Comparison of ENCODE assay signal across 22 cellular contexts in the genomic region with DNA sequence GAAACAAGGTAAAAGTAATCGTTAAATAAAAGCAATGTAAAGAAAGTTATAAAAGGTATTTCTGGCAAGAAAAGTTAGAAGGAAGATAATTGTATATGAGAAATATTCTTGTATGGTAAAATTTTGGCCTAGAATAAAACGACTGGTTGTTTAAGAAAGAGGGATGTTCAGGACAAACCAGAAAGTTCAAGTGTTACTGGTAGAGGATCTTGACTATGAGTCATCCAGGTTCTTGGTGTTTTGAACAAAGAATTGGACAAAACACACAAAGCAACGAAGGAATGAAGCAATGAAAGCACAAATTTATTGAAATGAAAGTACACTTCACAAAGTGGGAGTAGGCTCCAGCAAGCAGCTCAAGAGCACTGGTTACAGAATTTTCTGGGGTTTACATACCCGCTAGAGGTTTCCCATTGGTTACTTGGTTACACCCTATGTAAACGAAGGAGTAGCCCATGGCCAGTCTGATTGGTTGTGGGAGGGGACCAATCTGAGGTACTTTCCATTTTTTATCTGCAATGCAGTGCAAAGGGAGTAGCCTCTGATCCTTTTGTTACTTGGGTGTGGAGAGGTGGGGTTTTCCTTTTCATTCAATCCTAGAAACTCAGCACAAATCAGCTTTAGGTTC. TPM values are rescaled to one million over a fixed set of nuclear protein-coding genes. Genes with fewer than 3 reads are reported as not detected.
A peak's percentile ranks its signal among the peaks of the same experiment; 100 is the strongest.
DNase-seq lines count a peak whose midpoint lies in the region; ATAC-seq, FAIRE-seq and TF ChIP-seq lines count a peak whose summit lies in the region.
"Had no signal": no experiment of that assay in that cellular context is flagged by ENCODE, and none has a peak within 500 bp of the region (broad histone marks: within the 10 kb centered on the region; RNA-seq: fewer than 3 reads in every experiment).

No MANE protein-coding gene starts in this region.

- WGBS in A549 (ENCODE audit: missing lambda C conversion rate), result 83% methylated on average over 5 of the region's 5 CpGs

- intact Hi-C loops in left colon (cut with DNase I, micrococcal nuclease) (no loop called here), A673 (cut with micrococcal nuclease; ENCODE audit: unreplicated experiment) (no loop called here)

- POLR2A ChIA-PET in A549 (lab: Yijun Ruan, JAX) (no interaction called here), A673 (lab: Charles Lee; ENCODE audit: low non-redundant PET) (no interaction called here)

- H3K9me3 ChIP-seq in A549 (peaks cover 21% of the 10 kb centered on the region; the same call in 1 of the 3 replicates), A673 (ENCODE audit: low read depth, low read length, poor library complexity, severe bottlenecking) (peaks cover 11% of the 10 kb centered on the region)

- H3K36me3 ChIP-seq in A673 (ENCODE audit: insufficient read depth, low read length, poor library complexity, severe bottlenecking), result no peaks in the 10 kb centered on the region

- TF ChIP-seq CTCF in A549 (IDR thresholded peaks at IDR 0.05), result no peak
- no peak for TF ChIP-seq CTCF in choroid plexus epithelial cell (conservative IDR thresholded peaks at IDR 0.05; ENCODE audit: low read depth, low read length)
- TF ChIP-seq CTCF in A673 (conservative IDR thresholded peaks at IDR 0.05; ENCODE audit: low read depth, low read length), result no peak

- FAIRE-seq in A549 (lab: Jason Lieb, UNC), result no peak
- FAIRE-seq: D721Med had no signal

- ATAC-seq in A549 (no peak), left colon (peak; percentile 40), HG03342 (IDR thresholded peaks at IDR 0.05; ENCODE audit: unreplicated experiment) (no peak)

- DNase-seq in A549 (ENCODE audit: low read depth in 1 of 2, low spot score in 1 of 2) (no peak), HT-29 (ENCODE audit: low spot score) (peak; percentile 28), choroid plexus epithelial cell (ENCODE audit: low read depth) (peak; percentile 42), left colon (no peak), COLO668 (lab: John Stamatoyannopoulos, UW; ENCODE audit: unreplicated experiment) (no peak), A673 (ENCODE audit: low spot score) (no peak), Ammon's horn (ENCODE audit: low spot score) (no peak)
- DNase-seq: C1 segment of cervical spinal cord; CD8-positive, alpha-beta memory T cell; GDM1; H7; HFFc6; Kasumi-1; MM.1S; NCI-H1105 treated with DMSO at 0.1 percent for 48 hours; NCI-H1694; NCI-H2081 treated with DMSO at 0.1 percent for 48 hours; NCI-H510A treated with DMSO at 0.1 percent for 48 hours; SIG-M5 had no signal

- no peak overlapping the region for H3K4me3 ChIP-seq in A549
- no peak overlapping the region for H3K4me3 ChIP-seq in choroid plexus epithelial cell (ENCODE audit: low read depth, low read length)
- H3K4me3 ChIP-seq in A673 (ENCODE audit: low read depth, low read length, poor library complexity, severe bottlenecking), result no peak overlapping the region

- no peak for TF ChIP-seq RAD21 in A549 (conservative IDR thresholded peaks at IDR 0.05 in 1 of 2, IDR thresholded peaks at IDR 0.05 in 1 of 2)

- no peak overlapping the region for H3K4me2 ChIP-seq in A549

- no peaks in the 10 kb centered on the region for H3K27me3 ChIP-seq in A673 (replicated peaks; ENCODE audit: insufficient read depth, low read depth, low read length, poor library complexity)

- no peak for TF ChIP-seq EP300 in A549 (IDR thresholded peaks at IDR 0.05)

- H3K27ac ChIP-seq in A549 (no peak overlapping the region), A673 (ENCODE audit: low read depth, low read length, poor library complexity, severe bottlenecking) (no peak overlapping the region)
- H3K27ac ChIP-seq: RWPE1 had no signal

- BruUV-seq in A673 (replicated peaks; lab: Mats Ljungman, UMichigan), result no TSS peak

- TF ChIP-seq POLR2A in A549 (IDR thresholded peaks at IDR 0.05; ENCODE audit: low read length), result no peak

- CTCF ChIA-PET in A549 (lab: Yijun Ruan, JAX), result interaction anchor here (2.3 kb wide), 1 partner anchor 8 kb away, joined by 16 read pairs; no protein-coding TSS in a partner anchor
- CTCF ChIA-PET in A673 (lab: Charles Lee), result no interaction called here

- H3K4me1 ChIP-seq in A549 (no peaks in the 10 kb centered on the region), A673 (ENCODE audit: insufficient read depth, low read length, poor library complexity, severe bottlenecking) (no peaks in the 10 kb centered on the region)

TF ChIP-seq in A549, 52 proteins besides CTCF, POLR2A, EP300 and RAD21:
- TF ChIP-seq EHMT2 (IDR thresholded peaks at IDR 0.05; ENCODE audit: low read depth) (no peak), FOSL2 (IDR thresholded peaks at IDR 0.05) (no peak), FOSL2 (CRISPR knock-in tag; IDR thresholded peaks at IDR 0.05) (peak; percentile 12; the same call in 1 of the 2 replicates)
TF ChIP-seq in A549: peak in this region for 1.

RNA-seq across cellular contexts. Expression of gene GARS1, which starts 22.4 kb away (rescaled TPM):
- polyA plus RNA-seq in A549 (2011; rRNA removed) (608 and 654 TPM in 2 replicates), A549 (2017; fragmentation: RNase III; extraction: RNeasy Plus Mini Kit Qiagen cat#74134 plus additional on column Dnase treatment) (134 to 159 TPM (median 140 TPM) in 3 replicates)
- 291 and 297 TPM in 2 replicates for polyA plus RNA-seq in A549 (2012; cell fraction: cytosol; rRNA removed)
- 219 and 296 TPM in 2 replicates for polyA plus RNA-seq in A549 (2012; cell fraction: nucleus; rRNA removed)
- 724 and 778 TPM in 2 replicates for polyA minus RNA-seq in A549 (2011; rRNA and poly(A)+ RNA removed)
- 140 and 145 TPM in 2 replicates for total RNA-seq in HT-29 (2014; rRNA removed; shearing (Covaris generic))
- total RNA-seq in left colon (100 to 1,000 TPM in 1 of 2 donors, 10 to 100 TPM in 1; 57.8 to 104 TPM), A673 (2021) (294 and 337 TPM in 2 replicates)

Comparison
In these comparisons a context has a peak if more than half of its experiments do, and no peak if none do; other contexts are left out.
1. DNase-seq: peak in HT-29 (single experiment) and choroid plexus epithelial cell (single experiment); none in A549 (0 of 2), left colon (0 of 2), COLO668 (single experiment), A673 (single experiment) and Ammon's horn (single experiment).